ENCODE assay signal across 23 cellular contexts in genomic region chr14:99611639-99612038, GRCh38. TPM values are rescaled to one million over a fixed set of nuclear protein-coding genes. Genes with fewer than 3 reads are reported as not detected.
DNase-seq lines count a peak whose midpoint lies in the region; ATAC-seq, FAIRE-seq and TF ChIP-seq lines count a peak whose summit lies in the region.
"Had no signal": no experiment of that assay in that cellular context is flagged by ENCODE, and none has a peak within 500 bp of the region (broad histone marks: within the 10 kb centered on the region; RNA-seq: fewer than 3 reads in every experiment).

No MANE protein-coding gene starts in this region.

- H3K4me3 Mint-ChIP-seq in stimulated activated memory B cell treated with anti-CD40 and anti-IgM and Interleukin-4, amounts not matched to agents 10 μg/mL and 1 μg/mL and 100 μg/mL, for 72 hours, result no peak overlapping the region
- H3K4me3 Mint-ChIP-seq: CD4-positive, alpha-beta memory T cell; H9 had no signal

- H3K36me3 ChIP-seq in Peyer's patch (no peaks in the 10 kb centered on the region), mammary epithelial cell (ENCODE audit: insufficient read depth, low read length) (no peaks in the 10 kb centered on the region), keratinocyte (ENCODE audit: control insufficient read depth in 2 of 2, extremely low read depth in 1 of 2, insufficient read depth in 2 of 2, low read length in 2 of 2) (no peaks in the 10 kb centered on the region), vagina (no peaks in the 10 kb centered on the region)

- ATAC-seq in stimulated activated memory B cell treated with anti-CD40 and anti-IgM and Interleukin-4, amounts not matched to agents 10 μg/mL and 1 μg/mL and 100 μg/mL, for 72 hours, result no peak
- no peak for ATAC-seq in GM21526 (IDR thresholded peaks at IDR 0.05; ENCODE audit: low FRiP score, unreplicated experiment)
- no peak for ATAC-seq in GM19397 (IDR thresholded peaks at IDR 0.05; ENCODE audit: unreplicated experiment)
- ATAC-seq: K562, PC-3 had no signal

- no peak overlapping the region for H3K27ac Mint-ChIP-seq in stimulated activated memory B cell treated with anti-CD40 and anti-IgM and Interleukin-4, amounts not matched to agents 10 μg/mL and 1 μg/mL and 100 μg/mL, for 72 hours

- no peak for TF ChIP-seq CTCF in Peyer's patch (IDR thresholded peaks at IDR 0.05)
- TF ChIP-seq CTCF in mammary epithelial cell (conservative IDR thresholded peaks at IDR 0.05 in 1 of 2, IDR thresholded peaks at IDR 0.05 in 1 of 2; ENCODE audit: extremely low read depth in 1 of 2, insufficient read depth in 1 of 2, low read depth in 1 of 2, low read length in 2 of 2), result no peak
- TF ChIP-seq CTCF in keratinocyte (optimal IDR thresholded peaks at IDR 0.05 in 1 of 3, IDR thresholded peaks at IDR 0.05 in 1 of 3, conservative IDR thresholded peaks at IDR 0.05 in 1 of 3; ENCODE audit: extremely low read depth in 1 of 3, insufficient read depth in 2 of 3, low read length in 3 of 3), result no peak
- TF ChIP-seq CTCF in vagina (IDR thresholded peaks at IDR 0.05), result no peak

- H3K4me2 ChIP-seq in mammary epithelial cell (ENCODE audit: insufficient read depth, low read depth, low read length), result no peak overlapping the region
- H3K4me2 ChIP-seq in keratinocyte (ENCODE audit: control insufficient read depth, extremely low read depth, insufficient read depth, low read depth, low read length), result peak overlapping the region; percentile 42

- no peaks in the 10 kb centered on the region for H3K4me1 Mint-ChIP-seq in stimulated activated memory B cell treated with anti-CD40 and anti-IgM and Interleukin-4, amounts not matched to agents 10 μg/mL and 1 μg/mL and 100 μg/mL, for 72 hours

- no peaks in the 10 kb centered on the region for H3K36me3 Mint-ChIP-seq in stimulated activated memory B cell treated with anti-CD40 and anti-IgM and Interleukin-4, amounts not matched to agents 10 μg/mL and 1 μg/mL and 100 μg/mL, for 72 hours
- H3K36me3 Mint-ChIP-seq: CD4-positive, alpha-beta memory T cell had no signal

- no peaks in the 10 kb centered on the region for H3K9me3 Mint-ChIP-seq in stimulated activated memory B cell treated with anti-CD40 and anti-IgM and Interleukin-4, amounts not matched to agents 10 μg/mL and 1 μg/mL and 100 μg/mL, for 72 hours
- H3K9me3 Mint-ChIP-seq: CD4-positive, alpha-beta memory T cell; H9 had no signal

- peak overlapping the region in 3 of 4 donors; percentile 42 to 90 (median 74) for H3K27ac ChIP-seq in Peyer's patch
- peak overlapping the region; percentile 93 for H3K27ac ChIP-seq in mammary epithelial cell (ENCODE audit: insufficient read depth, low read depth, low read length)
- peak overlapping the region; percentile 85 for H3K27ac ChIP-seq in keratinocyte (ENCODE audit: control insufficient read depth, insufficient read depth, low read length)
- H3K27ac ChIP-seq in vagina, result peak overlapping the region; percentile 57
- H3K27ac ChIP-seq: GM23248 had no signal

- H3K9me3 ChIP-seq in Peyer's patch (no peaks in the 10 kb centered on the region), mammary epithelial cell (replicated peaks; ENCODE audit: insufficient read depth, low read length) (no peaks in the 10 kb centered on the region), keratinocyte (ENCODE audit: control insufficient read depth, low read depth, low read length) (no peaks in the 10 kb centered on the region), vagina (no peaks in the 10 kb centered on the region)

- H3K9me1 ChIP-seq in keratinocyte (ENCODE audit: control insufficient read depth, extremely low read depth, insufficient read depth, low read length), result no peaks in the 10 kb centered on the region

- H3K27me3 ChIP-seq in Peyer's patch (no peaks in the 10 kb centered on the region), mammary epithelial cell (ENCODE audit: insufficient read depth, low read length) (no peaks in the 10 kb centered on the region), keratinocyte (ENCODE audit: control insufficient read depth, extremely low read depth, insufficient read depth, low read length) (no peaks in the 10 kb centered on the region), vagina (no peaks in the 10 kb centered on the region)

- H3K9ac ChIP-seq in mammary epithelial cell (ENCODE audit: insufficient read depth, low read length) (peak overlapping the region; percentile 56), keratinocyte (ENCODE audit: control insufficient read depth, extremely low read depth, insufficient read depth, low read length) (peak overlapping the region; percentile 70)
- H3K9ac ChIP-seq: GM23248 had no signal

- in situ Hi-C loops in mammary epithelial cell (cut with MboI; ENCODE audit: low sequenced_read_pairs in 2 of 2), result no loop called here

- H4K20me1 ChIP-seq in mammary epithelial cell (ENCODE audit: insufficient read depth, low read length), result no peaks in the 10 kb centered on the region
- no peaks in the 10 kb centered on the region for H4K20me1 ChIP-seq in keratinocyte (ENCODE audit: control insufficient read depth, extremely low read depth, insufficient read depth, low read length)

- no peak for FAIRE-seq in keratinocyte (lab: Jason Lieb, UNC)
- FAIRE-seq: G401.6, GM12891, K562 had no signal

- H3K4me3 ChIP-seq in Peyer's patch, result no peak overlapping the region
- H3K4me3 ChIP-seq in mammary epithelial cell (replicated peaks in 1 of 3; ENCODE audit: insufficient read depth in 1 of 3, low read depth in 2 of 3, low read length in 3 of 3), result no peak overlapping the region
- H3K4me3 ChIP-seq in keratinocyte (ENCODE audit: control insufficient read depth in 2 of 3, extremely low read depth in 1 of 3, insufficient read depth in 2 of 3, low read depth in 1 of 3, low read length in 3 of 3), result no peak overlapping the region
- H3K4me3 ChIP-seq in vagina, result no peak overlapping the region
- H3K4me3 ChIP-seq: GM23248, K562 had no signal

- H2AFZ ChIP-seq in mammary epithelial cell (ENCODE audit: low read depth, low read length), result peak overlapping the region; percentile 15
- no peak overlapping the region for H2AFZ ChIP-seq in keratinocyte (ENCODE audit: control insufficient read depth, low read length)
- H2AFZ ChIP-seq: GM23248 had no signal

- H3K27me3 Mint-ChIP-seq in stimulated activated memory B cell treated with anti-CD40 and anti-IgM and Interleukin-4, amounts not matched to agents 10 μg/mL and 1 μg/mL and 100 μg/mL, for 72 hours, result peaks cover 34% of the 10 kb centered on the region

- 98% methylated on average over 4 of the region's 4 CpGs for WGBS in mammary epithelial cell (ENCODE audit: low coverage, missing lambda C conversion rate)

- H3K79me2 ChIP-seq in mammary epithelial cell (ENCODE audit: insufficient read depth, low read length) (no peaks in the 10 kb centered on the region), keratinocyte (ENCODE audit: control insufficient read depth, insufficient read depth, low read length) (no peaks in the 10 kb centered on the region)

- TSS peak; percentile 93 for BruUV-seq in mammary epithelial cell (replicated peaks; lab: Mats Ljungman, UMichigan)

- TF ChIP-seq POLR2A in Peyer's patch (IDR thresholded peaks at IDR 0.05) (peak in 1 of 2 donors; percentile 36), vagina (IDR thresholded peaks at IDR 0.05) (no peak)

- intact Hi-C loops in mammary epithelial cell (cut with micrococcal nuclease), result no loop called here
- intact Hi-C loops in vagina (cut with DNase I), result no loop called here

- DNase-seq in Peyer's patch (peak in 1 of 3 donors; percentile 64), mammary epithelial cell (no peak), keratinocyte (ENCODE audit: low read depth, low spot score) (no peak), vagina (ENCODE audit: extremely low spot score in 2 of 2) (no peak)
- DNase-seq: C1 segment of cervical spinal cord; CD4-positive, alpha-beta memory T cell; DMS53; GM23248; H9; Kasumi-1; MV-4-11; NCI-H146; NCI-H1930; NCI-H2107; PC-3; SHP77 had no signal

- H3K4me1 ChIP-seq in Peyer's patch, result peaks cover 0 to 13% (median 0%) of the 10 kb centered on the region in 4 donors
- H3K4me1 ChIP-seq in mammary epithelial cell (ENCODE audit: insufficient read depth, low read length), result peaks cover 20% of the 10 kb centered on the region
- peaks cover 26% of the 10 kb centered on the region for H3K4me1 ChIP-seq in keratinocyte (ENCODE audit: control insufficient read depth, extremely low read depth, insufficient read depth, low read length)
- H3K4me1 ChIP-seq in vagina, result peaks cover 55% of the 10 kb centered on the region

- CTCF ChIA-PET in mammary epithelial cell (lab: Charles Lee; ENCODE audit: low non-redundant PET), result no interaction called here

- dilution Hi-C loops in mammary epithelial cell (cut with HindIII; ENCODE audit: low sequenced_read_pairs) (loop anchor here (5.0 kb wide), 1 partner anchor 104 kb away; no protein-coding TSS in a partner anchor), keratinocyte (cut with MboI; ENCODE audit: extremely low pct_ligation_motif_present, low sequenced_read_pairs) (no loop called here)

RNA-seq across cellular contexts. Expression of gene CCDC85C, which starts 7.6 kb away (rescaled TPM):
- 10 to 100 TPM; 19.8 to 98.1 (median 78.8) TPM for total RNA-seq in Peyer's patch
- 10 to 100 TPM in 1 of 2 donors, 1 to 10 TPM in 1; 8.3 to 32.6 TPM for total RNA-seq in mammary epithelial cell
- 15.1 TPM for polyA plus RNA-seq in mammary epithelial cell
- polyA minus RNA-seq in mammary epithelial cell, result 13.6 TPM
- 13.2 to 20.5 TPM (median 13.9 TPM) in 3 replicates for polyA plus RNA-seq in keratinocyte
- polyA plus RNA-seq in keratinocyte (2011; ENCODE audit: low read depth), result 11.3 TPM
- polyA plus RNA-seq in keratinocyte (2011; cell fraction: cytosol; rRNA removed), result 11.4 and 22.7 TPM in 2 replicates
- 18.7 and 22.5 TPM in 2 replicates for polyA plus RNA-seq in keratinocyte (2011; cell fraction: nucleus; rRNA removed)
- 18.3 and 33.3 TPM in 2 replicates for polyA plus RNA-seq in keratinocyte (2012; ENCODE audit: low replicate concordance)
- polyA minus RNA-seq in keratinocyte, result 21.5 to 37.0 TPM (median 30.4 TPM) in 3 replicates
- polyA minus RNA-seq in keratinocyte (2011; cell fraction: cytosol; rRNA and poly(A)+ RNA removed), result 44.9 TPM
- 14.4 and 18.8 TPM in 2 replicates for polyA minus RNA-seq in keratinocyte (2011; cell fraction: nucleus; rRNA and poly(A)+ RNA removed)
- 6.9 TPM for total RNA-seq in vagina

RNA-seq across cellular contexts. Expression of gene HHIPL1, which starts 33.3 kb away (rescaled TPM):
- total RNA-seq in Peyer's patch (1 to 10 TPM in 2 of 4 donors, under 1 TPM in 2; 0.88 to 2.5 (median 1.0) TPM), mammary epithelial cell (under 1 TPM; 0.38 to 0.83 TPM), vagina (5.9 TPM)
- polyA plus RNA-seq in mammary epithelial cell (0.06 TPM), keratinocyte (0.08 to 0.17 TPM (median 0.11 TPM) in 3 replicates)
- polyA minus RNA-seq in mammary epithelial cell (not detected), keratinocyte (0.06 to 0.33 TPM (median 0.16 TPM) in 3 replicates)
- polyA plus RNA-seq in keratinocyte (2011; ENCODE audit: low read depth), result 0.10 TPM
- 0.07 and 0.21 TPM in 2 replicates for polyA plus RNA-seq in keratinocyte (2011; cell fraction: cytosol; rRNA removed)
- polyA plus RNA-seq in keratinocyte (2011; cell fraction: nucleus; rRNA removed), result 0.34 and 0.39 TPM in 2 replicates
- polyA plus RNA-seq in keratinocyte (2012; ENCODE audit: low replicate concordance), result 0.15 and 0.45 TPM in 2 replicates
- polyA minus RNA-seq in keratinocyte (2011; cell fraction: cytosol; rRNA and poly(A)+ RNA removed), result 0.58 TPM
- polyA minus RNA-seq in keratinocyte (2011; cell fraction: nucleus; rRNA and poly(A)+ RNA removed), result 0.42 and 0.47 TPM in 2 replicates
- total RNA-seq: HT-29, K562 had no signal
- polyA plus RNA-seq: CD4-positive, alpha-beta memory T cell; K562 had no signal
